17 cellular contexts compared by ENCODE assay signal in genomic region chr18:62403125-62403524, GRCh38.
DNase-seq lines count a peak whose midpoint lies in the region; ATAC-seq and TF ChIP-seq lines count a peak whose summit lies in the region.
"Had no signal": no experiment of that assay in that cellular context is flagged by ENCODE, and none has a peak within 500 bp of the region (broad histone marks: within the 10 kb centered on the region; RNA-seq: fewer than 3 reads in every experiment).

No MANE protein-coding gene starts in this region.

- peaks cover 11% of the 10 kb centered on the region for H3K4me1 ChIP-seq in mucosa of descending colon (ENCODE audit: low read depth)
- H3K4me1 ChIP-seq in transverse colon = peaks cover 0 to 14% (median 4%) of the 10 kb centered on the region in 4 donors
- peaks cover 0 to 6% (median 0%) of the 10 kb centered on the region in 9 donors for H3K4me1 ChIP-seq in heart right ventricle
- H3K4me1 ChIP-seq: BE2C, Caco-2 had no signal

- no peak for TF ChIP-seq EP300 in transverse colon (IDR thresholded peaks at IDR 0.05; ENCODE audit: low read depth)

- H3K27ac ChIP-seq in transverse colon (no peak overlapping the region), heart right ventricle (no peak overlapping the region)
- H3K27ac ChIP-seq: BLaER1 had no signal

- H3K4me3 ChIP-seq in mucosa of descending colon (no peak overlapping the region), transverse colon (no peak overlapping the region), heart right ventricle (no peak overlapping the region)
- H3K4me3 ChIP-seq: BLaER1 had no signal

- DNase-seq in left colon (no peak), mucosa of descending colon (peak in 1 of 3 donors; percentile 43), transverse colon (peak; percentile 27), SK-N-DZ (ENCODE audit: low spot score) (no peak), T-helper 9 cell (no peak), heart right ventricle (no peak)
- DNase-seq: 8988T; ACHN; BE2C; C1 segment of cervical spinal cord; Caco-2; Calu3; CD4-positive, alpha-beta T cell; CD8-positive, alpha-beta T cell; DMS79 treated with DMSO at 0.1 percent for 48 hours; GF-D8 had no signal

- intact Hi-C loops in left colon (cut with DNase I, micrococcal nuclease) (no loop called here), mucosa of descending colon (cut with DNase I, micrococcal nuclease) (no loop called here), transverse colon (cut with DNase I; ENCODE audit: low total_unique reads) (no loop called here), heart right ventricle (cut with DNase I) (no loop called here)

- in situ Hi-C loops in transverse colon (cut with MboI; ENCODE audit: low pct_ligation_motif_present in 1 of 4, low pct_unique_long_range_greater_than_20kb in 1 of 4, low sequenced_read_pairs in 3 of 4) = no loop called here

- ATAC-seq in left colon = peak; percentile 70
- ATAC-seq in mucosa of descending colon = peak; percentile 68
- no peak for ATAC-seq in heart right ventricle
- ATAC-seq: CD8-positive, alpha-beta T cell had no signal

- H3K27me3 ChIP-seq in transverse colon (no peaks in the 10 kb centered on the region), heart right ventricle (no peaks in the 10 kb centered on the region)
- H3K27me3 ChIP-seq: BE2C, BLaER1 had no signal

- TF ChIP-seq POLR2A in transverse colon (IDR thresholded peaks at IDR 0.05) = no peak

- H3K9me3 ChIP-seq in mucosa of descending colon (no peaks in the 10 kb centered on the region), transverse colon (no peaks in the 10 kb centered on the region), heart right ventricle (no peaks in the 10 kb centered on the region)
- H3K9me3 ChIP-seq: BE2C, BLaER1, Caco-2 had no signal

- H3K36me3 ChIP-seq in mucosa of descending colon (ENCODE audit: low read depth) (no peaks in the 10 kb centered on the region), transverse colon (no peaks in the 10 kb centered on the region), heart right ventricle (no peaks in the 10 kb centered on the region)
- H3K36me3 ChIP-seq: BE2C, BLaER1 had no signal

- 93% methylated on average over 2 of the region's 2 CpGs; no CpG with 5 or more reads in 1 of the 2 donors for WGBS in transverse colon (ENCODE audit: low coverage in 1 of 2), 2 donors
- WGBS in heart right ventricle, 2 donors = 96% methylated on average over 2 of the region's 2 CpGs

- TF ChIP-seq CTCF in mucosa of descending colon (IDR thresholded peaks at IDR 0.05) (no peak), transverse colon (IDR thresholded peaks at IDR 0.05) (no peak), heart right ventricle (IDR thresholded peaks at IDR 0.05) (no peak)

Comparison
In these comparisons a context has a peak if more than half of its experiments do, and no peak if none do; other contexts are left out.
1. ATAC-seq: peak in left colon (single experiment) and mucosa of descending colon (single experiment); none in heart right ventricle (0 of 8).